In the genomic region with DNA sequence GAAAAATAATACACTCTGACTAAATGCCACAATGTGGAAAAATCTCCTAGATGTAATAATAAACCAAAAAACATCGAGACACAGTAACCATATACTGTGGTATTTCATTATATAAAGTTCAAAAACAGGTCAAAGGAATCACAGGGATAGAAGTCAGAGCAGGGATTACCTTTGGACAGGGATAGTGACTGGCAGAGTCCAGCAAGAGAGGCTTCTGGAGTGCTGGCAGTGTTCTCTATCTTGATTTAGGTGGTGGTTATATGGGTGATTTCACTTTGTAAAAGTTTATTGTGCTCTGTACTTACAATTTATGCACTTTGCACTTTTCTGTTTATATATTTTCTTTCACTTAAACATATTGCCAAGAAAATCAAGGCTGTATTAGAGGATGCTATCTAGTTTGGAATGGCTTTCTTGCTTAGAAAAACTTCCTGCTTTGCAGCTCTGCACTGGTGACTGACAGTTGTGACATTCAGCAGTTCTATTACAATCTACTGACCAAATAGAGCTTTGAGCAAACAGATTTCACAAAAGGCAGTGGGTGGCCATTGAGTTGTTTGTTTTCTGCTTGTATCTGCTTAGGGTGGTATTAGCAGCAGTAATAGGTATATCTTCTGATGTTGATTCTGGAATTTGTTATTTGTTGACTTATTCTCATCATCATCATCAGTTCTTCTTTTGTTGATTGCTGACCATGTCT, we compare ENCODE assay signal across 1 cellular context.
TF ChIP-seq lines count a peak whose summit lies in the region.

No MANE protein-coding gene starts in this region.

TF ChIP-seq in HEK293, 187 proteins besides CTCF, POLR2A, EP300 and RAD21 (continued from another document):
- TF ChIP-seq, protein P1, sequence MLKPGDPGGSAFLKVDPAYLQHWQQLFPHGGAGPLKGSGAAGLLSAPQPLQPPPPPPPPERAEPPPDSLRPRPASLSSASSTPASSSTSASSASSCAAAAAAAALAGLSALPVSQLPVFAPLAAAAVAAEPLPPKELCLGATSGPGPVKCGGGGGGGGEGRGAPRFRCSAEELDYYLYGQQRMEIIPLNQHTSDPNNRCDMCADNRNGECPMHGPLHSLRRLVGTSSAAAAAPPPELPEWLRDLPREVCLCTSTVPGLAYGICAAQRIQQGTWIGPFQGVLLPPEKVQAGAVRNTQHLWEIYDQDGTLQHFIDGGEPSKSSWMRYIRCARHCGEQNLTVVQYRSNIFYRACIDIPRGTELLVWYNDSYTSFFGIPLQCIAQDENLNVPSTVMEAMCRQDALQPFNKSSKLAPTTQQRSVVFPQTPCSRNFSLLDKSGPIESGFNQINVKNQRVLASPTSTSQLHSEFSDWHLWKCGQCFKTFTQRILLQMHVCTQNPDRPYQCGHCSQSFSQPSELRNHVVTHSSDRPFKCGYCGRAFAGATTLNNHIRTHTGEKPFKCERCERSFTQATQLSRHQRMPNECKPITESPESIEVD (tag by site-specific recombination; IDR thresholded peaks at IDR 0.05) = 0 out of 2 replicates have a peak, but pooled peaks have one; percentile 20
